ENCODE assay signal across 8 cellular contexts in the genomic region with DNA sequence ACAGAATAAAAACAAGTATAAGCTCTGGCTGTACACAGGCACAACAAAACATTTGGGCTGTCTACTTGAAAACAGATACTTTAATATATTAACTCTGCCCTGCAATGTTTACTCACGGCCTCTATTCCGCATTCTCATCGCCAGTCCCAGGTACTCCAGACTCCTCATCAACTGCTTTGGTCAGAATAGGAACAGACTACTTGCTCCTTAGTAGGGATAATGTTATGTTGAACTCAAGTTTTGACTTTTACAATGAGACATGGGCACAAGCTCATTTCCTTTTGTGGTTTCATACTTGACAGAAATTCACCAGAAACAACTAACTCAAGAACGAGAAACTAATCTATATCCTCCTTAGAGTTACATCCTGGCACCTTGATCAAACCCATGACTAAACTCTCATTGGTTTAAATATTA.
DNase-seq lines count a peak whose midpoint lies in the region; ATAC-seq lines count a peak whose summit lies in the region.

No MANE protein-coding gene starts in this region.

- CTCF ChIA-PET in activated CD4-positive, alpha-beta memory T cell treated with anti-CD3 and anti-CD28 coated beads, Interleukin-2, amount 10 ng/mL, durations not matched to agents 7 days and 5 days (lab: Charles Lee), result interaction anchor here (1.0 to 2.3 kb wide), 11 partner anchors 9 to 799 kb away, joined by 3 to 18 read pairs (median 4); partner anchors contain the start of gene FBXO5

- H3K4me3 Mint-ChIP-seq in activated CD4-positive, alpha-beta memory T cell treated with anti-CD3 and anti-CD28 coated beads, Interleukin-2, amount 10 ng/mL, durations not matched to agents 7 days and 5 days, result peak overlapping the region; percentile 87

- POLR2A ChIA-PET in activated CD4-positive, alpha-beta memory T cell treated with anti-CD3 and anti-CD28 coated beads, Interleukin-2, amount 10 ng/mL, durations not matched to agents 7 days and 5 days (lab: Charles Lee), result interaction anchor here (0.6 to 4.1 kb wide), 27 partner anchors 9 to 832 kb away, joined by 3 to 110 read pairs (median 4); partner anchors contain the start of genes FBXO5 and RMND1

- ATAC-seq in HG03060 (IDR thresholded peaks at IDR 0.05; ENCODE audit: low read depth, unreplicated experiment), result peak; percentile 75

- H3K36me3 Mint-ChIP-seq in activated CD4-positive, alpha-beta memory T cell treated with anti-CD3 and anti-CD28 coated beads, Interleukin-2, amount 10 ng/mL, durations not matched to agents 7 days and 5 days (ENCODE audit: low read depth), result peaks cover 51% of the 10 kb centered on the region

- H3K27me3 Mint-ChIP-seq in activated CD4-positive, alpha-beta memory T cell treated with anti-CD3 and anti-CD28 coated beads, Interleukin-2, amount 10 ng/mL, durations not matched to agents 7 days and 5 days, result no peaks in the 10 kb centered on the region

- peaks cover 59% of the 10 kb centered on the region for H3K4me1 Mint-ChIP-seq in activated CD4-positive, alpha-beta memory T cell treated with anti-CD3 and anti-CD28 coated beads, Interleukin-2, amount 10 ng/mL, durations not matched to agents 7 days and 5 days

- no peak overlapping the region for H3K27ac ChIP-seq in caudate nucleus (ENCODE audit: low read depth, low read length)

- DNase-seq in stimulated activated CD4-positive, alpha-beta T cell treated with anti-CD3 and anti-CD28 coated beads, Interleukin-4, amount 100 ng/mL, for 24 hours, result peak; percentile 17
- DNase-seq in stimulated activated CD4-positive, alpha-beta T cell treated with anti-CD3 and anti-CD28 coated beads, Interleukin-4, amount 100 ng/mL, for 4 hours, result no peak
- peak; percentile 26 for DNase-seq in activated CD4-positive, alpha-beta memory T cell treated with anti-CD3 and anti-CD28 coated beads, Interleukin-2, amount 10 ng/mL, durations not matched to agents 7 days and 5 days
- DNase-seq in NOMO-1 (lab: John Stamatoyannopoulos, UW; ENCODE audit: unreplicated experiment in 2 of 2) (no peak), NOMO-1 treated with dmso at 0.1 percent for 144 hours (lab: John Stamatoyannopoulos, UW; ENCODE audit: unreplicated experiment) (no peak), caudate nucleus (lab: John Stamatoyannopoulos, UW) (no peak)
- no peak for DNase-seq in activated CD8-positive, alpha-beta memory T cell treated with anti-CD3 and anti-CD28 coated beads for 24 hours

- peak overlapping the region; percentile 99 for H3K27ac Mint-ChIP-seq in activated CD4-positive, alpha-beta memory T cell treated with anti-CD3 and anti-CD28 coated beads, Interleukin-2, amount 10 ng/mL, durations not matched to agents 7 days and 5 days

- H3K9me3 Mint-ChIP-seq in activated CD4-positive, alpha-beta memory T cell treated with anti-CD3 and anti-CD28 coated beads, Interleukin-2, amount 10 ng/mL, durations not matched to agents 7 days and 5 days, result no peaks in the 10 kb centered on the region

Comparison
In these comparisons a context has a peak if more than half of its experiments do, and no peak if none do; other contexts are left out.
1. DNase-seq: peak in stimulated activated CD4-positive, alpha-beta T cell treated with anti-CD3 and anti-CD28 coated beads, Interleukin-4, amount 100 ng/mL, for 24 hours (single experiment) and activated CD4-positive, alpha-beta memory T cell treated with anti-CD3 and anti-CD28 coated beads, Interleukin-2, amount 10 ng/mL, durations not matched to agents 7 days and 5 days (single experiment); none in stimulated activated CD4-positive, alpha-beta T cell treated with anti-CD3 and anti-CD28 coated beads, Interleukin-4, amount 100 ng/mL, for 4 hours (0 of 2), NOMO-1 (0 of 2), NOMO-1 treated with dmso at 0.1 percent for 144 hours (single experiment), activated CD8-positive, alpha-beta memory T cell treated with anti-CD3 and anti-CD28 coated beads for 24 hours (single experiment) and caudate nucleus (0 of 61).